In the genomic region with DNA sequence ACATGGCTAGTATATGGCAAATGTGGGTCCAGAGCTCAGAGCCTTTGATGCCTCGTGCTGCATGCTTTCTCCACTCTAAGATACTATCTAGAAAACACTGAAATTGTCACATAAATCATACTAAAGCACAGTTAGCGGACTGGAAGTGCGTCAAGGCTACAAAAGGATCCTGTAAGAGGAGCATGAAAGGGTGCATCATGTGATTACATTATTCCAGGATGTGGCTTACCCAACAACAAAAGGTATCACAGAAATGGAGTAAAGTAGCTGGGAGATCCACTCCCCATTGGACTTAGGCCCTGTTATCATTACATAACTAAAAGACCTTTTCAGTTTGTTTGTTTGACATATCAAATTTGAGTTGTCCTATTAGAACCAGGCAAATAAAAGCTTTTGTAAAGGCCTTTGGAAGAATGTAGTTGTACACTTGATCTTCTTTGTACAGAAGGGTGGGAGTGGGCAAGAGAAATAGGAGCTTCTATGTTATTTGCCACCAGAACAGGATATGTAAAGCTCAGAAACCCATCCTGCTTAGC, we compare ENCODE assay signal across 2 cellular contexts.
TF ChIP-seq lines count a peak whose summit lies in the region.

No MANE protein-coding gene starts in this region.

TF ChIP-seq in GM12891, 5 proteins besides CTCF, POLR2A, EP300 and RAD21:
- TF ChIP-seq POLR2AphosphoS5 (IDR thresholded peaks at IDR 0.05; ENCODE audit: low read depth, low read length) (no peak), TAF1 (IDR thresholded peaks at IDR 0.05; ENCODE audit: low read depth, low read length) (no peak), POU2F2 (IDR thresholded peaks at IDR 0.05; ENCODE audit: low read depth, low read length) (no peak), SPI1 (IDR thresholded peaks at IDR 0.05; ENCODE audit: low read depth, low read length) (no peak), PAX5 (IDR thresholded peaks at IDR 0.05; ENCODE audit: insufficient read depth, low read length, severe bottlenecking) (no peak)

TF ChIP-seq in HepG2, 621 proteins besides CTCF, POLR2A, EP300 and RAD21 (continues in another document):
- no peak for TF ChIP-seq AKAP8 (CRISPR knock-in tag; IDR thresholded peaks at IDR 0.05)
- TF ChIP-seq SMC3 (IDR thresholded peaks at IDR 0.05; ENCODE audit: low read length): no peak
- no peak for TF ChIP-seq SP2 (CRISPR knock-in tag; IDR thresholded peaks at IDR 0.05)
- TF ChIP-seq ZNF761 (CRISPR knock-in tag; conservative IDR thresholded peaks at IDR 0.05): no peak
- TF ChIP-seq, protein P1, sequence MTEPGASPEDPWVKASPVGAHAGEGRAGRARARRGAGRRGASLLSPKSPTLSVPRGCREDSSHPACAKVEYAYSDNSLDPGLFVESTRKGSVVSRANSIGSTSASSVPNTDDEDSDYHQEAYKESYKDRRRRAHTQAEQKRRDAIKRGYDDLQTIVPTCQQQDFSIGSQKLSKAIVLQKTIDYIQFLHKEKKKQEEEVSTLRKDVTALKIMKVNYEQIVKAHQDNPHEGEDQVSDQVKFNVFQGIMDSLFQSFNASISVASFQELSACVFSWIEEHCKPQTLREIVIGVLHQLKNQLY (CRISPR knock-in tag; IDR thresholded peaks at IDR 0.05): 0 out of 2 replicates have a peak, but pooled peaks have one; percentile 30
- 0 out of 2 replicates have a peak, but pooled peaks have one; percentile 52 for TF ChIP-seq GFI1 (CRISPR knock-in tag; IDR thresholded peaks at IDR 0.05; ENCODE audit: borderline replicate concordance)
- no peak for TF ChIP-seq HOXD1 (CRISPR knock-in tag; IDR thresholded peaks at IDR 0.05)
- TF ChIP-seq YY1 (IDR thresholded peaks at IDR 0.05; ENCODE audit: insufficient read depth, insufficient replicate concordance, low read depth, low read length): no peak
- no peak; the same call in 1 of the 2 replicates for TF ChIP-seq ZNF441 (CRISPR knock-in tag; IDR thresholded peaks at IDR 0.05; ENCODE audit: borderline replicate concordance)
- TF ChIP-seq GZF1 (CRISPR knock-in tag; IDR thresholded peaks at IDR 0.05): no peak
- TF ChIP-seq ESRRA (CRISPR knock-in tag; IDR thresholded peaks at IDR 0.05; ENCODE audit: low read depth): no peak
- TF ChIP-seq ZNF724P (CRISPR knock-in tag; IDR thresholded peaks at IDR 0.05; ENCODE audit: borderline replicate concordance): no peak
- TF ChIP-seq, protein P2, sequence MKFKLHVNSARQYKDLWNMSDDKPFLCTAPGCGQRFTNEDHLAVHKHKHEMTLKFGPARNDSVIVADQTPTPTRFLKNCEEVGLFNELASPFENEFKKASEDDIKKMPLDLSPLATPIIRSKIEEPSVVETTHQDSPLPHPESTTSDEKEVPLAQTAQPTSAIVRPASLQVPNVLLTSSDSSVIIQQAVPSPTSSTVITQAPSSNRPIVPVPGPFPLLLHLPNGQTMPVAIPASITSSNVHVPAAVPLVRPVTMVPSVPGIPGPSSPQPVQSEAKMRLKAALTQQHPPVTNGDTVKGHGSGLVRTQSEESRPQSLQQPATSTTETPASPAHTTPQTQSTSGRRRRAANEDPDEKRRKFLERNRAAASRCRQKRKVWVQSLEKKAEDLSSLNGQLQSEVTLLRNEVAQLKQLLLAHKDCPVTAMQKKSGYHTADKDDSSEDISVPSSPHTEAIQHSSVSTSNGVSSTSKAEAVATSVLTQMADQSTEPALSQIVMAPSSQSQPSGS (CRISPR knock-in tag; IDR thresholded peaks at IDR 0.05): peak; percentile 20; the same call in 1 of the 2 replicates
- TF ChIP-seq SAP130 (CRISPR knock-in tag; IDR thresholded peaks at IDR 0.05; ENCODE audit: low read depth): peak; percentile 88
- TF ChIP-seq ZNF788 (CRISPR knock-in tag; IDR thresholded peaks at IDR 0.05; ENCODE audit: borderline replicate concordance): no peak
- TF ChIP-seq ZNF891 (CRISPR knock-in tag; IDR thresholded peaks at IDR 0.05): no peak
- no peak for TF ChIP-seq KMT2B (CRISPR knock-in tag; IDR thresholded peaks at IDR 0.05)
- no peak for TF ChIP-seq ZNF556 (CRISPR knock-in tag; IDR thresholded peaks at IDR 0.05; ENCODE audit: borderline replicate concordance)
- TF ChIP-seq TBX3 (IDR thresholded peaks at IDR 0.05; ENCODE audit: borderline replicate concordance): no peak
- TF ChIP-seq GLI4 (CRISPR knock-in tag; IDR thresholded peaks at IDR 0.05; ENCODE audit: borderline replicate concordance): no peak
- TF ChIP-seq ZNF335 (CRISPR knock-in tag; IDR thresholded peaks at IDR 0.05): no peak
- TF ChIP-seq, protein P3, sequence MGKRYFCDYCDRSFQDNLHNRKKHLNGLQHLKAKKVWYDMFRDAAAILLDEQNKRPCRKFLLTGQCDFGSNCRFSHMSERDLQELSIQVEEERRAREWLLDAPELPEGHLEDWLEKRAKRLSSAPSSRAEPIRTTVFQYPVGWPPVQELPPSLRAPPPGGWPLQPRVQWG (CRISPR knock-in tag; IDR thresholded peaks at IDR 0.05; ENCODE audit: borderline replicate concordance, low read depth): no peak
- TF ChIP-seq TBX2 (CRISPR knock-in tag; IDR thresholded peaks at IDR 0.05; ENCODE audit: borderline replicate concordance): peak; percentile 21; the same call in 1 of the 2 replicates
- TF ChIP-seq, protein P4, sequence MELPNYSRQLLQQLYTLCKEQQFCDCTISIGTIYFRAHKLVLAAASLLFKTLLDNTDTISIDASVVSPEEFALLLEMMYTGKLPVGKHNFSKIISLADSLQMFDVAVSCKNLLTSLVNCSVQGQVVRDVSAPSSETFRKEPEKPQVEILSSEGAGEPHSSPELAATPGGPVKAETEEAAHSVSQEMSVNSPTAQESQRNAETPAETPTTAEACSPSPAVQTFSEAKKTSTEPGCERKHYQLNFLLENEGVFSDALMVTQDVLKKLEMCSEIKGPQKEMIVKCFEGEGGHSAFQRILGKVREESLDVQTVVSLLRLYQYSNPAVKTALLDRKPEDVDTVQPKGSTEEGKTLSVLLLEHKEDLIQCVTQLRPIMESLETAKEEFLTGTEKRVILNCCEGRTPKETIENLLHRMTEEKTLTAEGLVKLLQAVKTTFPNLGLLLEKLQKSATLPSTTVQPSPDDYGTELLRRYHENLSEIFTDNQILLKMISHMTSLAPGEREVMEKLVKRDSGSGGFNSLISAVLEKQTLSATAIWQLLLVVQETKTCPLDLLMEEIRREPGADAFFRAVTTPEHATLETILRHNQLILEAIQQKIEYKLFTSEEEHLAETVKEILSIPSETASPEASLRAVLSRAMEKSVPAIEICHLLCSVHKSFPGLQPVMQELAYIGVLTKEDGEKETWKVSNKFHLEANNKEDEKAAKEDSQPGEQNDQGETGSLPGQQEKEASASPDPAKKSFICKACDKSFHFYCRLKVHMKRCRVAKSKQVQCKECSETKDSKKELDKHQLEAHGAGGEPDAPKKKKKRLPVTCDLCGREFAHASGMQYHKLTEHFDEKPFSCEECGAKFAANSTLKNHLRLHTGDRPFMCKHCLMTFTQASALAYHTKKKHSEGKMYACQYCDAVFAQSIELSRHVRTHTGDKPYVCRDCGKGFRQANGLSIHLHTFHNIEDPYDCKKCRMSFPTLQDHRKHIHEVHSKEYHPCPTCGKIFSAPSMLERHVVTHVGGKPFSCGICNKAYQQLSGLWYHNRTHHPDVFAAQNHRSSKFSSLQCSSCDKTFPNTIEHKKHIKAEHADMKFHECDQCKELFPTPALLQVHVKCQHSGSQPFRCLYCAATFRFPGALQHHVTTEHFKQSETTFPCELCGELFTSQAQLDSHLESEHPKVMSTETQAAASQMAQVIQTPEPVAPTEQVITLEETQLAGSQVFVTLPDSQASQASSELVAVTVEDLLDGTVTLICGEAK (IDR thresholded peaks at IDR 0.05): no peak
- TF ChIP-seq, protein P4 (CRISPR knock-in tag; IDR thresholded peaks at IDR 0.05): no peak
- no peak for TF ChIP-seq ZNF143 (CRISPR knock-in tag; IDR thresholded peaks at IDR 0.05)
- TF ChIP-seq MEIS1 (CRISPR knock-in tag; IDR thresholded peaks at IDR 0.05; ENCODE audit: borderline replicate concordance): no peak
- TF ChIP-seq ZNF75D (CRISPR knock-in tag; IDR thresholded peaks at IDR 0.05; ENCODE audit: borderline replicate concordance): no peak
- TF ChIP-seq ZNF589 (CRISPR knock-in tag; conservative IDR thresholded peaks at IDR 0.05): no peak
- no peak for TF ChIP-seq ZNF383 (CRISPR knock-in tag; IDR thresholded peaks at IDR 0.05; ENCODE audit: borderline replicate concordance)
- no peak for TF ChIP-seq CCAR2 (optimal IDR thresholded peaks at IDR 0.05; ENCODE audit: low read depth, low read length)
- no peak for TF ChIP-seq ZNF775 (CRISPR knock-in tag; IDR thresholded peaks at IDR 0.05; ENCODE audit: borderline replicate concordance)
- TF ChIP-seq, protein P5, sequence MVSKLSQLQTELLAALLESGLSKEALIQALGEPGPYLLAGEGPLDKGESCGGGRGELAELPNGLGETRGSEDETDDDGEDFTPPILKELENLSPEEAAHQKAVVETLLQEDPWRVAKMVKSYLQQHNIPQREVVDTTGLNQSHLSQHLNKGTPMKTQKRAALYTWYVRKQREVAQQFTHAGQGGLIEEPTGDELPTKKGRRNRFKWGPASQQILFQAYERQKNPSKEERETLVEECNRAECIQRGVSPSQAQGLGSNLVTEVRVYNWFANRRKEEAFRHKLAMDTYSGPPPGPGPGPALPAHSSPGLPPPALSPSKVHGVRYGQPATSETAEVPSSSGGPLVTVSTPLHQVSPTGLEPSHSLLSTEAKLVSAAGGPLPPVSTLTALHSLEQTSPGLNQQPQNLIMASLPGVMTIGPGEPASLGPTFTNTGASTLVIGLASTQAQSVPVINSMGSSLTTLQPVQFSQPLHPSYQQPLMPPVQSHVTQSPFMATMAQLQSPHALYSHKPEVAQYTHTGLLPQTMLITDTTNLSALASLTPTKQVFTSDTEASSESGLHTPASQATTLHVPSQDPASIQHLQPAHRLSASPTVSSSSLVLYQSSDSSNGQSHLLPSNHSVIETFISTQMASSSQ (IDR thresholded peaks at IDR 0.05; ENCODE audit: low read depth): no peak; the same call in 1 of the 2 replicates
- TF ChIP-seq, protein P5 (CRISPR knock-in tag; IDR thresholded peaks at IDR 0.05; ENCODE audit: borderline replicate concordance): 0 out of 2 replicates have a peak, but pooled peaks have one; percentile 25
- TF ChIP-seq ZNF484 (CRISPR knock-in tag; IDR thresholded peaks at IDR 0.05; ENCODE audit: borderline replicate concordance, low read depth): no peak
- no peak for TF ChIP-seq U2AF1 (optimal IDR thresholded peaks at IDR 0.05; ENCODE audit: low read depth, low read length)
- no peak for TF ChIP-seq ZNF740 (CRISPR knock-in tag; IDR thresholded peaks at IDR 0.05)
- TF ChIP-seq, protein P6, sequence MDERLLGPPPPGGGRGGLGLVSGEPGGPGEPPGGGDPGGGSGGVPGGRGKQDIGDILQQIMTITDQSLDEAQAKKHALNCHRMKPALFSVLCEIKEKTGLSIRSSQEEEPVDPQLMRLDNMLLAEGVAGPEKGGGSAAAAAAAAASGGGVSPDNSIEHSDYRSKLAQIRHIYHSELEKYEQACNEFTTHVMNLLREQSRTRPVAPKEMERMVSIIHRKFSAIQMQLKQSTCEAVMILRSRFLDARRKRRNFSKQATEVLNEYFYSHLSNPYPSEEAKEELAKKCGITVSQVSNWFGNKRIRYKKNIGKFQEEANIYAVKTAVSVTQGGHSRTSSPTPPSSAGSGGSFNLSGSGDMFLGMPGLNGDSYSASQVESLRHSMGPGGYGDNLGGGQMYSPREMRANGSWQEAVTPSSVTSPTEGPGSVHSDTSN (CRISPR knock-in tag; IDR thresholded peaks at IDR 0.05): no peak
- TF ChIP-seq MED1 (CRISPR knock-in tag; IDR thresholded peaks at IDR 0.05): peak; percentile 81
- TF ChIP-seq ZBTB1 (CRISPR knock-in tag; IDR thresholded peaks at IDR 0.05; ENCODE audit: borderline replicate concordance): no peak
- TF ChIP-seq LBX2 (CRISPR knock-in tag; IDR thresholded peaks at IDR 0.05; ENCODE audit: borderline replicate concordance): no peak
